ENCODE assay signal across 17 cellular contexts in the genomic region with DNA sequence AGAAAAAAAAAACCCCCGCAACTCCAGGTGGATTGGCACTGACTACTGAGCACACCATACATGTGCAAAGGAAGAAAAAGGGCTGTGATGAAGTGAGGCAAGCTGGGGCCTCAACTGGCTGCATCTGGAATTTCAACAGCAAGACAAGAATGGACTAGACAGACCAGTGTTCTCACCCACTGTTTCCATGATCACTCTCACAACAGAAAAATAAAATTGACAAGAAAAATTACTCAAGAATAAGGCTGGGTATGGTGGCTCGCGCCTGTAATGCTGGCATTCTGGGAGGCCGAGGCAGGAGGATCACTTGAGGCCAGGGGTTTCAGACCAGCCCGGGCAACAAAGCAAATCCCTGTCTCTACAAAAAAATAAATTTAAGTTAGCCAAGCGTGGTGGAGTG. TPM values are rescaled to one million over a fixed set of nuclear protein-coding genes. Genes with fewer than 3 reads are reported as not detected.
DNase-seq lines count a peak whose midpoint lies in the region; ATAC-seq and TF ChIP-seq lines count a peak whose summit lies in the region.
"Had no signal": no experiment of that assay in that cellular context is flagged by ENCODE, and none has a peak within 500 bp of the region (broad histone marks: within the 10 kb centered on the region; RNA-seq: fewer than 3 reads in every experiment).

No MANE protein-coding gene starts in this region.

- H3K4me1 Mint-ChIP-seq in CD14-positive monocyte (peaks cover 33% of the 10 kb centered on the region), Caco-2 (ENCODE audit: low read depth, unreplicated experiment) (peaks cover 15% of the 10 kb centered on the region)
- H3K4me1 Mint-ChIP-seq in naive thymus-derived CD4-positive, alpha-beta T cell = peaks cover 39 to 95% (median 82%) of the 10 kb centered on the region in 7 donors

- no peak overlapping the region for H3K4me3 ChIP-seq in Caco-2 (ENCODE audit: low read depth, low read length)
- no peak overlapping the region for H3K4me3 ChIP-seq in naive thymus-derived CD4-positive, alpha-beta T cell (ENCODE audit: low read length)
- H3K4me3 ChIP-seq: upper lobe of left lung had no signal

- H3K27me3 Mint-ChIP-seq in CD14-positive monocyte (ENCODE audit: low read depth in 3 of 3) (peaks cover 0 to 3% (median 0%) of the 10 kb centered on the region in 3 donors), Caco-2 (ENCODE audit: insufficient read depth, unreplicated experiment) (no peaks in the 10 kb centered on the region)
- H3K27me3 Mint-ChIP-seq in naive thymus-derived CD4-positive, alpha-beta T cell = no peaks in the 10 kb centered on the region
- H3K27me3 Mint-ChIP-seq: progenitor cell of endocrine pancreas had no signal

- peaks cover 25% of the 10 kb centered on the region for H3K36me3 ChIP-seq in Caco-2 (ENCODE audit: control insufficient read depth, insufficient read depth, low read length)
- peaks cover 25 to 79% (median 57%) of the 10 kb centered on the region in 3 experiments for H3K36me3 ChIP-seq in naive thymus-derived CD4-positive, alpha-beta T cell (ENCODE audit: control insufficient read depth in 2 of 3, insufficient read depth in 3 of 3, low read length in 3 of 3)

- no peak overlapping the region for H3K27ac ChIP-seq in naive thymus-derived CD4-positive, alpha-beta T cell (ENCODE audit: low read depth, low read length)
- H3K27ac ChIP-seq: WERI-Rb-1 had no signal

- CTCF ChIA-PET in Caco-2 (lab: Charles Lee) = interaction anchor here (0.6 kb wide), 1 partner anchor 24 kb away, joined by 3 read pairs; no protein-coding TSS in a partner anchor
- CTCF ChIA-PET in naive thymus-derived CD4-positive, alpha-beta T cell (lab: Charles Lee) = interaction anchor here (0.7 to 1.3 kb wide), 2 partner anchors 71 to 341 kb away, joined by 5 to 10 read pairs; no protein-coding TSS in a partner anchor

- H3K4me1 ChIP-seq in Caco-2 = peaks cover 25% of the 10 kb centered on the region
- peaks cover 44 to 69% of the 10 kb centered on the region in 2 donors for H3K4me1 ChIP-seq in naive thymus-derived CD4-positive, alpha-beta T cell (ENCODE audit: control insufficient read depth in 2 of 2, insufficient read depth in 2 of 2, low read length in 2 of 2)

- peaks cover 84 to 94% of the 10 kb centered on the region in 2 donors for H3K36me3 Mint-ChIP-seq in CD14-positive monocyte
- peaks cover 100% of the 10 kb centered on the region for H3K36me3 Mint-ChIP-seq in Caco-2 (ENCODE audit: insufficient read depth, unreplicated experiment)
- H3K36me3 Mint-ChIP-seq in activated naive CD4-positive, alpha-beta T cell treated with anti-CD3 and anti-CD28 coated beads, Interleukin-2, amount 50 U/mL, for 72 hours = peaks cover 31 to 74% of the 10 kb centered on the region in 2 donors
- H3K36me3 Mint-ChIP-seq in naive thymus-derived CD4-positive, alpha-beta T cell = peaks cover 10 to 68% (median 33%) of the 10 kb centered on the region in 5 donors

- DNase-seq in CD14-positive monocyte (ENCODE audit: low spot score) (no peak), Caco-2 (peak in 1 of 2 experiments; percentile 22), SK-N-DZ (ENCODE audit: low spot score) (no peak), hippocampal formation (lab: John Stamatoyannopoulos, UW) (no peak)
- no peak for DNase-seq in activated naive CD4-positive, alpha-beta T cell treated with anti-CD3 and anti-CD28 coated beads, Interleukin-2, amount 50 U/mL, for 72 hours (ENCODE audit: low spot score in 2 of 2)
- DNase-seq in naive thymus-derived CD4-positive, alpha-beta T cell = peak in 1 of 9 donors; percentile 16
- no peak for DNase-seq in activated effector memory CD4-positive, alpha-beta T cell treated with anti-CD3 and anti-CD28 coated beads, Interleukin-2, amount 50 U/mL, for 16 hours
- DNase-seq: amniotic stem cell; DND-41; effector memory CD4-positive, alpha-beta T cell; NCI-H1048; NCI-H2171; small intestine; WERI-Rb-1 had no signal

- H3K27me3 ChIP-seq in Caco-2 (replicated peaks; ENCODE audit: control insufficient read depth, insufficient read depth, low read length) = no peaks in the 10 kb centered on the region
- H3K27me3 ChIP-seq in naive thymus-derived CD4-positive, alpha-beta T cell (ENCODE audit: control insufficient read depth in 2 of 2, insufficient read depth in 2 of 2, low read length in 2 of 2) = no peaks in the 10 kb centered on the region
- H3K27me3 ChIP-seq: upper lobe of left lung had no signal

- intact Hi-C loops in CD14-positive monocyte (cut with micrococcal nuclease) (loop anchor here (5.0 to 10.0 kb wide), 4 partner anchors 260 to 490 kb away; no protein-coding TSS in a partner anchor), Caco-2 (cut with micrococcal nuclease; ENCODE audit: unreplicated experiment) (loop anchor here (5.0 kb wide), 3 partner anchors 67 to 622 kb away; no protein-coding TSS in a partner anchor)
- intact Hi-C loops in naive thymus-derived CD4-positive, alpha-beta T cell (cut with micrococcal nuclease) = no loop called here

- no TSS peak for BruUV-seq in Caco-2 (replicated peaks; lab: Mats Ljungman, UMichigan)

- ATAC-seq in activated naive CD4-positive, alpha-beta T cell treated with anti-CD3 and anti-CD28 coated beads, Interleukin-2, amount 50 U/mL, for 72 hours = no peak
- no peak for ATAC-seq in naive thymus-derived CD4-positive, alpha-beta T cell
- no peak for ATAC-seq in GM19452 (IDR thresholded peaks at IDR 0.05; ENCODE audit: unreplicated experiment)

- H3K4me3 Mint-ChIP-seq in CD14-positive monocyte (no peak overlapping the region), Caco-2 (ENCODE audit: unreplicated experiment) (no peak overlapping the region)
- peak overlapping the region in 5 of 10 donors; percentile 17 to 98 (median 54) for H3K4me3 Mint-ChIP-seq in naive thymus-derived CD4-positive, alpha-beta T cell

- no peak for TF ChIP-seq CTCF in CD14-positive monocyte (IDR thresholded peaks at IDR 0.05)
- no peak for TF ChIP-seq CTCF in Caco-2 (IDR thresholded peaks at IDR 0.05; ENCODE audit: insufficient read depth in 1 of 2, low read depth in 1 of 2, low read length in 1 of 2, severe bottlenecking in 1 of 2, unreplicated experiment in 1 of 2)

- H3K9me3 ChIP-seq in Caco-2 = no peaks in the 10 kb centered on the region
- no peaks in the 10 kb centered on the region for H3K9me3 ChIP-seq in naive thymus-derived CD4-positive, alpha-beta T cell (ENCODE audit: control insufficient read depth in 2 of 3, low read length in 3 of 3)
- H3K9me3 ChIP-seq: upper lobe of left lung had no signal

- H3K9me3 Mint-ChIP-seq in CD14-positive monocyte = peaks cover 0 to 2% (median 0%) of the 10 kb centered on the region in 7 donors
- no peaks in the 10 kb centered on the region for H3K9me3 Mint-ChIP-seq in Caco-2 (ENCODE audit: unreplicated experiment)
- no peaks in the 10 kb centered on the region for H3K9me3 Mint-ChIP-seq in activated naive CD4-positive, alpha-beta T cell treated with anti-CD3 and anti-CD28 coated beads, Interleukin-2, amount 50 U/mL, for 72 hours
- no peaks in the 10 kb centered on the region for H3K9me3 Mint-ChIP-seq in naive thymus-derived CD4-positive, alpha-beta T cell

- H3K27ac Mint-ChIP-seq in CD14-positive monocyte (peak overlapping the region in 5 of 7 donors; percentile 5 to 67 (median 63)), Caco-2 (ENCODE audit: unreplicated experiment) (peak overlapping the region; percentile 13)
- peak overlapping the region; percentile 61 to 95 for H3K27ac Mint-ChIP-seq in activated naive CD4-positive, alpha-beta T cell treated with anti-CD3 and anti-CD28 coated beads, Interleukin-2, amount 50 U/mL, for 72 hours
- peak overlapping the region in 8 of 9 donors; percentile 55 to 96 (median 82) for H3K27ac Mint-ChIP-seq in naive thymus-derived CD4-positive, alpha-beta T cell

- POLR2A ChIA-PET in Caco-2 (lab: Charles Lee) = no interaction called here
- POLR2A ChIA-PET in naive thymus-derived CD4-positive, alpha-beta T cell (lab: Charles Lee) = interaction anchor here (0.5 kb wide), 1 partner anchor 120 kb away, joined by 3 read pairs; no protein-coding TSS in a partner anchor

RNA-seq across cellular contexts. Expression of a gene that starts 18.8 kb away (rescaled TPM):
- polyA plus RNA-seq in CD14-positive monocyte = 10 to 100 TPM; 10.5 to 41.5 TPM
- total RNA-seq in Caco-2 (2022) = 65.5 and 73.2 TPM in 2 replicates
- 10 to 100 TPM; 58.6 to 62.0 TPM for total RNA-seq in activated naive CD4-positive, alpha-beta T cell treated with anti-CD3 and anti-CD28 coated beads, Interleukin-2, amount 50 U/mL, for 72 hours
- total RNA-seq in naive thymus-derived CD4-positive, alpha-beta T cell = 100 to 1,000 TPM in 3 of 5 experiments, 10 to 100 TPM in 2; 72.6 to 104 (median 100) TPM
- 10 to 100 TPM; 17.3 to 55.2 TPM for polyA plus RNA-seq in naive thymus-derived CD4-positive, alpha-beta T cell
- polyA plus RNA-seq in SK-N-DZ (2014; cell fraction: cytosol; rRNA removed) = 9.8 and 10.8 TPM in 2 replicates
- polyA plus RNA-seq in SK-N-DZ (2014; cell fraction: nucleus; rRNA removed) = 9.4 and 19.0 TPM in 2 replicates

Comparison
In these comparisons a context has a peak if more than half of its experiments do, and no peak if none do; other contexts are left out.
1. H3K27ac Mint-ChIP-seq: peak in every context shown above with its lines; median percentile 82 in naive thymus-derived CD4-positive, alpha-beta T cell; 78 in activated naive CD4-positive, alpha-beta T cell treated with anti-CD3 and anti-CD28 coated beads, Interleukin-2, amount 50 U/mL, for 72 hours; 63 in CD14-positive monocyte; 13 in Caco-2.
2. intact Hi-C loops: an anchor here in CD14-positive monocyte (5.0 to 10.0 kb wide) and Caco-2 (5.0 kb wide); none called in naive thymus-derived CD4-positive, alpha-beta T cell.